Comparison of ENCODE assay signal across 18 cellular contexts in the genomic region with DNA sequence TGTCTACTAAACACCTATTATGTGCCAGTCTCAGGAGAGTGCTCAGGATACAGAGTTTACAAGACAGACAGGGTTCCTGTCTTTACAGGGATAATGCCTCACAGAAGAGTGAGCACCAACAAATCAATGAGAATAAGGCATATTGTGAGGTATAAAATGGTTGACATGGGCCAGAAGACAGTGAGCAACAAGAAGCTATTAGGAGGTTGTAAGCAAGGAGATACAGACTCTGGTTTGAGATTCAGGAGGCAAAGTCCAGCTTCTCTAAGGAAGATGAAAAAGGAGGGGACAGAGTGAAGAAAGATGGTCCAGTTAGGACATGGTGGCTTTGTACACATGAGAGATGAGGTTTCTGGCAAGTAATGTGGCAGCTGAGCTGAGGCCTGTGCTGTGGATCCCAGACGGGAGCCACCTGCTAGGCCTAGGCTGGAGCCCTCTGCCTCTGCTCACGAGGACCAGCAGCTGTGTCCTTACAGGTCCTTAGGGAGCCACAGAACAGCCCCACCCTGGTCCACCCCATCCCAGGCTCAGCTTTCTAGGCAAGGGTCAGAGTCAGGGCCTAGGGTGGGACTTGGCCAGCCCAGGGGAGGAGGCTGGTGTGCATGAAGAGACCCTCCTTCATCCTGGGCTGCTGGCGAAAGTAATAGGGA.
A peak's percentile ranks its signal among the peaks of the same experiment; 100 is the strongest.
DNase-seq lines count a peak whose midpoint lies in the region; ATAC-seq, FAIRE-seq and TF ChIP-seq lines count a peak whose summit lies in the region.
"Had no signal": no experiment of that assay in that cellular context is flagged by ENCODE, and none has a peak within 500 bp of the region (broad histone marks: within the 10 kb centered on the region; RNA-seq: fewer than 3 reads in every experiment).

No MANE protein-coding gene starts in this region.

- no peak overlapping the region for H2BK15ac ChIP-seq in mesenchymal stem cell (ENCODE audit: low read depth, poor library complexity, severe bottlenecking)

- H3K27ac ChIP-seq in breast epithelium, result peak overlapping the region; percentile 89 to 94
- no peak overlapping the region for H3K27ac ChIP-seq in mammary epithelial cell (ENCODE audit: insufficient read depth, low read depth, low read length)
- no peak overlapping the region for H3K27ac ChIP-seq in K562 (ENCODE audit: extremely low read depth, low read depth, low read length)
- H3K27ac ChIP-seq in mesenchymal stem cell (ENCODE audit: low read length, poor library complexity, severe bottlenecking), result no peak overlapping the region
- no peak overlapping the region for H3K27ac ChIP-seq in aorta (ENCODE audit: low read depth in 1 of 2, low read length in 2 of 2)
- H3K27ac ChIP-seq: thyroid gland had no signal

- no peak overlapping the region for H2BK12ac ChIP-seq in mesenchymal stem cell (ENCODE audit: low read length in 2 of 2)

- H3K23ac ChIP-seq in mesenchymal stem cell (ENCODE audit: low read length in 2 of 2), result no peak overlapping the region

- no peak overlapping the region for H3K4me2 ChIP-seq in mammary epithelial cell (ENCODE audit: insufficient read depth, low read depth, low read length)
- no peak overlapping the region for H3K4me2 ChIP-seq in K562 (ENCODE audit: insufficient read depth, low read length)
- H3K4me2 ChIP-seq in mesenchymal stem cell (ENCODE audit: low read length, poor library complexity, severe bottlenecking), result no peak overlapping the region

- in situ Hi-C loops in mammary epithelial cell (cut with MboI; ENCODE audit: low sequenced_read_pairs in 2 of 2), result loop anchor here in 1 of 2 donors (5.0 kb wide), 1 partner anchor 51 kb away; no protein-coding TSS in a partner anchor
- in situ Hi-C loops in K562 (cut with MboI), result no loop called here

- no peak for FAIRE-seq in K562 (lab: Jason Lieb, UNC)
- FAIRE-seq: bronchial epithelial cell had no signal

- no peak overlapping the region for H4K8ac ChIP-seq in mesenchymal stem cell (ENCODE audit: low read length)

- H3K9me3 ChIP-seq in breast epithelium (no peaks in the 10 kb centered on the region), mammary epithelial cell (replicated peaks; ENCODE audit: insufficient read depth, low read length) (no peaks in the 10 kb centered on the region), K562 (replicated peaks; ENCODE audit: control insufficient read depth, insufficient read depth, low read depth, low read length) (no peaks in the 10 kb centered on the region), mesenchymal stem cell (ENCODE audit: control insufficient read depth, low read length) (peaks cover 4% of the 10 kb centered on the region), aorta (ENCODE audit: control insufficient read depth, low read length) (peaks cover 3% of the 10 kb centered on the region)
- H3K9me3 ChIP-seq: thyroid gland had no signal

- DNase-seq in breast epithelium (ENCODE audit: low spot score in 2 of 2) (no peak), mammary epithelial cell (no peak), K562 (ENCODE audit: extremely low read depth in 1 of 4, low spot score in 3 of 4) (peak in 1 of 4 experiments; percentile 29), mesenchymal stem cell (no peak), aorta (no peak), HuH-7.5 (ENCODE audit: low spot score) (no peak), amniotic stem cell (lab: John Stamatoyannopoulos, UW) (no peak), RKO (ENCODE audit: low spot score) (no peak)
- DNase-seq: activated CD4-positive, alpha-beta T cell treated with anti-CD3 and anti-CD28 coated beads for 1 hour; activated CD8-positive, alpha-beta memory T cell treated with anti-CD3 and anti-CD28 coated beads, Interleukin-2, amount 50 U/mL, for 4 hours; activated naive CD4-positive, alpha-beta T cell treated with anti-CD3 and anti-CD28 coated beads for 36 hours; effector CD8-positive, alpha-beta T cell; GF-D8; H9; NCI-H2171; stimulated activated CD4-positive, alpha-beta T cell treated with anti-CD3 and anti-CD28 coated beads, Interleukin-1b, Interleukin-23, amount 100 ng/mL, for 48 hours; thyroid gland had no signal

- H3K4ac ChIP-seq in mesenchymal stem cell (ENCODE audit: low read depth in 1 of 2, low read length in 2 of 2), result no peak overlapping the region

- H3K79me2 ChIP-seq in mammary epithelial cell (ENCODE audit: insufficient read depth, low read length), result no peaks in the 10 kb centered on the region
- no peaks in the 10 kb centered on the region for H3K79me2 ChIP-seq in K562 (ENCODE audit: control insufficient read depth, insufficient read depth, low read length)

- no peak overlapping the region for H2BK120ac ChIP-seq in mesenchymal stem cell (ENCODE audit: low read depth, low read length)

- H4K20me1 ChIP-seq in mammary epithelial cell (ENCODE audit: insufficient read depth, low read length) (no peaks in the 10 kb centered on the region), K562 (replicated peaks; ENCODE audit: control insufficient read depth, insufficient read depth, low read length) (0 out of 2 replicates have a peak, but pooled peaks cover 11% of the 10 kb centered on the region)

- 52% methylated on average over 2 of the region's 3 CpGs for WGBS in mammary epithelial cell (ENCODE audit: low coverage, missing lambda C conversion rate)
- 0% methylated on average over 3 of the region's 3 CpGs for WGBS in K562 (ENCODE audit: insufficient coverage, low coverage, missing lambda C conversion rate)
- 44% methylated on average over 3 of the region's 3 CpGs for WGBS in mesenchymal stem cell
- WGBS in aorta, 2 donors, result 75 to 83% methylated on average over 3 of the region's 3 CpGs

- intact Hi-C loops in breast epithelium (cut with DNase I; ENCODE audit: low total_unique reads) (no loop called here), mammary epithelial cell (cut with micrococcal nuclease) (loop anchor here (1.0 kb wide), 1 partner anchor 49 kb away; no protein-coding TSS in a partner anchor), K562 (cut with micrococcal nuclease) (no loop called here), aorta (cut with DNase I) (loop anchor here in 1 of 2 donors (2.0 kb wide), 1 partner anchor 49 kb away; no protein-coding TSS in a partner anchor)

- TF ChIP-seq RAD21 in K562 (CRISPR knock-in tag; conservative IDR thresholded peaks at IDR 0.05 in 1 of 2, IDR thresholded peaks at IDR 0.05 in 1 of 2), result no peak

- POLR2A ChIA-PET in K562 (lab: Yijun Ruan, JAX), result interaction anchor here (0.6 to 2.7 kb wide), 15 partner anchors 10 to 396 kb away, joined by 3 to 21 read pairs (median 3); no protein-coding TSS in a partner anchor

- H3K79me1 ChIP-seq in mesenchymal stem cell (replicated peaks; ENCODE audit: low read length, poor library complexity, severe bottlenecking), result no peaks in the 10 kb centered on the region

- H3K18ac ChIP-seq in mesenchymal stem cell (ENCODE audit: low read depth in 1 of 2, low read length in 2 of 2), result no peak overlapping the region

- H2AK5ac ChIP-seq in mesenchymal stem cell (ENCODE audit: low read length, severe bottlenecking), result no peak overlapping the region

- BruUV-seq in mammary epithelial cell (replicated peaks; lab: Mats Ljungman, UMichigan) (no TSS peak), K562 (replicated peaks; lab: Mats Ljungman, UMichigan) (no TSS peak)

- ATAC-seq in K562, result peak; percentile 15
- ATAC-seq in aorta (ENCODE audit: low FRiP score), result peak; percentile 52

- H3K9ac ChIP-seq in mammary epithelial cell (ENCODE audit: insufficient read depth, low read length) (no peak overlapping the region), K562 (ENCODE audit: insufficient read depth in 1 of 2, low read depth in 2 of 2, low read length in 2 of 2) (peak overlapping the region in 1 of 2 experiments; percentile 6; a peak in 1 of 4 replicates), mesenchymal stem cell (ENCODE audit: low read length) (peak overlapping the region; percentile 45)

- CTCF ChIA-PET in mammary epithelial cell (lab: Charles Lee; ENCODE audit: low non-redundant PET) (no interaction called here), K562 (lab: Yijun Ruan, JAX; ENCODE audit: low intra/inter-chr PET ratio) (interaction anchor here (0.6 kb wide), 1 partner anchor 41 kb away, joined by 3 read pairs; no protein-coding TSS in a partner anchor)

- dilution Hi-C loops in mammary epithelial cell (cut with HindIII; ENCODE audit: low sequenced_read_pairs), result no loop called here

- no peak overlapping the region for H2AFZ ChIP-seq in mammary epithelial cell (ENCODE audit: low read depth, low read length)
- H2AFZ ChIP-seq in K562 (ENCODE audit: low read depth, low read length), result no peak overlapping the region
- no peak overlapping the region for H2AFZ ChIP-seq in mesenchymal stem cell (ENCODE audit: low read depth, low read length)

- H3K27me3 ChIP-seq in breast epithelium (no peaks in the 10 kb centered on the region), mammary epithelial cell (ENCODE audit: insufficient read depth, low read length) (no peaks in the 10 kb centered on the region), K562 (ENCODE audit: control insufficient read depth in 2 of 2, insufficient read depth in 2 of 2, low read length in 2 of 2) (peaks cover 0 to 31% of the 10 kb centered on the region in 2 experiments; a peak in 3 of 5 replicates), mesenchymal stem cell (ENCODE audit: control insufficient read depth in 1 of 2, insufficient read depth in 1 of 2, low read length in 2 of 2) (peaks cover 12 to 22% of the 10 kb centered on the region in 2 experiments), aorta (ENCODE audit: control insufficient read depth in 1 of 2, insufficient read depth in 2 of 2, low read length in 1 of 2) (no peaks in the 10 kb centered on the region)
- H3K27me3 ChIP-seq: thyroid gland had no signal

- no peak for TF ChIP-seq CTCF in breast epithelium (IDR thresholded peaks at IDR 0.05)
- no peak for TF ChIP-seq CTCF in mammary epithelial cell (conservative IDR thresholded peaks at IDR 0.05 in 1 of 2, IDR thresholded peaks at IDR 0.05 in 1 of 2; ENCODE audit: extremely low read depth in 1 of 2, insufficient read depth in 1 of 2, low read depth in 1 of 2, low read length in 2 of 2)
- TF ChIP-seq CTCF in K562 (IDR thresholded peaks at IDR 0.05 in 2 of 3, conservative IDR thresholded peaks at IDR 0.05 in 1 of 3; ENCODE audit: insufficient read depth in 2 of 3, low read depth in 1 of 3, low read length in 3 of 3), result no peak

- H3K4me1 ChIP-seq in breast epithelium, result no peaks in the 10 kb centered on the region
- H3K4me1 ChIP-seq in mammary epithelial cell (ENCODE audit: insufficient read depth, low read length), result peaks cover 11% of the 10 kb centered on the region
- H3K4me1 ChIP-seq in K562 (replicated peaks in 1 of 2; ENCODE audit: control insufficient read depth in 2 of 2, insufficient read depth in 2 of 2, low read length in 2 of 2), result no peaks in the 10 kb centered on the region
- peaks cover 2% of the 10 kb centered on the region for H3K4me1 ChIP-seq in mesenchymal stem cell (ENCODE audit: control insufficient read depth, insufficient read depth, low read depth, low read length)
- H3K4me1 ChIP-seq in aorta (ENCODE audit: control insufficient read depth in 1 of 2, insufficient read depth in 2 of 2, low read length in 2 of 2), result no peaks in the 10 kb centered on the region

- no peak overlapping the region for H4K91ac ChIP-seq in mesenchymal stem cell (ENCODE audit: low read length)

- H2BK5ac ChIP-seq in mesenchymal stem cell (ENCODE audit: low read depth, low read length, poor library complexity, severe bottlenecking), result no peak overlapping the region

- no peak overlapping the region for H3K14ac ChIP-seq in mesenchymal stem cell (ENCODE audit: low read length in 2 of 2)

- H3K4me3 ChIP-seq in breast epithelium, result no peak overlapping the region
- no peak overlapping the region for H3K4me3 ChIP-seq in mammary epithelial cell (replicated peaks in 1 of 3; ENCODE audit: insufficient read depth in 1 of 3, low read depth in 2 of 3, low read length in 3 of 3)
- no peak overlapping the region for H3K4me3 ChIP-seq in K562
- no peak overlapping the region for H3K4me3 ChIP-seq in mesenchymal stem cell (ENCODE audit: insufficient read depth in 1 of 2, low read depth in 1 of 2, low read length in 2 of 2)
- H3K4me3 ChIP-seq in aorta (ENCODE audit: low read length in 2 of 2), result no peak overlapping the region
- H3K4me3 ChIP-seq: thyroid gland had no signal

- H3K36me3 ChIP-seq in breast epithelium, result no peaks in the 10 kb centered on the region
- H3K36me3 ChIP-seq in mammary epithelial cell (ENCODE audit: insufficient read depth, low read length), result no peaks in the 10 kb centered on the region
- H3K36me3 ChIP-seq in K562 (ENCODE audit: control insufficient read depth, insufficient read depth, low read length), result no peaks in the 10 kb centered on the region
- no peaks in the 10 kb centered on the region for H3K36me3 ChIP-seq in mesenchymal stem cell (ENCODE audit: control insufficient read depth in 1 of 2, insufficient read depth in 2 of 2, low read depth in 1 of 2, low read length in 2 of 2)
- no peaks in the 10 kb centered on the region for H3K36me3 ChIP-seq in aorta (ENCODE audit: control insufficient read depth in 1 of 2, insufficient read depth in 2 of 2, low read length in 1 of 2)
- H3K36me3 ChIP-seq: thyroid gland had no signal

- TF ChIP-seq EP300 in K562 (IDR thresholded peaks at IDR 0.05; ENCODE audit: low read length), result no peak

- peaks cover 4% of the 10 kb centered on the region for H3K9me1 ChIP-seq in K562 (ENCODE audit: control insufficient read depth, insufficient read depth, low read length)

- TF ChIP-seq POLR2A in breast epithelium (IDR thresholded peaks at IDR 0.05), result no peak
- TF ChIP-seq POLR2A in K562 (conservative IDR thresholded peaks at IDR 0.05), result no peak

Comparison
In these comparisons a context has a peak if more than half of its experiments do, and no peak if none do; other contexts are left out.
1. H3K27ac ChIP-seq: peak in breast epithelium (2 of 2); none in mammary epithelial cell (single experiment), K562 (single experiment), mesenchymal stem cell (single experiment) and aorta (0 of 2).